ENCODE assay signal across 9 cellular contexts in genomic region chr15:35306361-35306981, GRCh38.
DNase-seq lines count a peak whose midpoint lies in the region; ATAC-seq, FAIRE-seq and TF ChIP-seq lines count a peak whose summit lies in the region.
"Had no signal": no experiment of that assay in that cellular context is flagged by ENCODE, and none has a peak within 500 bp of the region (broad histone marks: within the 10 kb centered on the region; RNA-seq: fewer than 3 reads in every experiment).

No MANE protein-coding gene starts in this region.

- peak overlapping the region; percentile 62 for H3K4me2 ChIP-seq in osteoblast (ENCODE audit: insufficient read depth, low read length)

- TF ChIP-seq CTCF in Peyer's patch (IDR thresholded peaks at IDR 0.05), result no peak
- TF ChIP-seq CTCF in foreskin keratinocyte (conservative IDR thresholded peaks at IDR 0.05), result no peak
- no peak for TF ChIP-seq CTCF in osteoblast (IDR thresholded peaks at IDR 0.05; ENCODE audit: extremely low read depth, low read depth, low read length)

- peak; percentile 100 for FAIRE-seq in G401.6 (lab: Jason Lieb, UNC)

- H3K9me3 ChIP-seq in Peyer's patch (no peaks in the 10 kb centered on the region), osteoblast (ENCODE audit: low read depth, low read length) (no peaks in the 10 kb centered on the region)

- no peaks in the 10 kb centered on the region for H3K36me3 ChIP-seq in Peyer's patch
- no peaks in the 10 kb centered on the region for H3K36me3 ChIP-seq in osteoblast (ENCODE audit: insufficient read depth, low read length)

- ATAC-seq in foreskin keratinocyte, result peak; percentile 97
- ATAC-seq in GM18519 (IDR thresholded peaks at IDR 0.05; ENCODE audit: low FRiP score, unreplicated experiment), result no peak
- ATAC-seq in HG02588 (IDR thresholded peaks at IDR 0.05; ENCODE audit: unreplicated experiment), result no peak

- H2AFZ ChIP-seq in osteoblast (ENCODE audit: low read length), result peak overlapping the region; percentile 1

- no peaks in the 10 kb centered on the region for H3K79me2 ChIP-seq in osteoblast (ENCODE audit: insufficient read depth, low read length)

- H3K27me3 ChIP-seq in Peyer's patch, result no peaks in the 10 kb centered on the region
- H3K27me3 ChIP-seq in foreskin keratinocyte, result no peaks in the 10 kb centered on the region
- no peaks in the 10 kb centered on the region for H3K27me3 ChIP-seq in osteoblast (ENCODE audit: insufficient read depth, low read length)

- H3K27ac ChIP-seq in Peyer's patch (peak overlapping the region in 3 of 4 donors; percentile 21 to 80 (median 73)), foreskin keratinocyte (peak overlapping the region; percentile 33), osteoblast (ENCODE audit: low read depth, low read length) (peak overlapping the region; percentile 65)
- H3K27ac ChIP-seq: VCaP had no signal

- H3K4me1 ChIP-seq in Peyer's patch (peaks cover 0 to 29% (median 0%) of the 10 kb centered on the region in 4 donors), foreskin keratinocyte (peaks cover 41% of the 10 kb centered on the region), osteoblast (ENCODE audit: insufficient read depth, low read length) (peaks cover 49% of the 10 kb centered on the region)

- no peaks in the 10 kb centered on the region for H4K20me1 ChIP-seq in osteoblast (ENCODE audit: insufficient read depth, low read length)

- no peak for TF ChIP-seq POLR2A in Peyer's patch (IDR thresholded peaks at IDR 0.05)

- DNase-seq in Peyer's patch (peak in 1 of 3 donors; percentile 58), foreskin keratinocyte (peak; percentile 70 to 88), osteoblast (ENCODE audit: insufficient read length, low spot score, missing footprints) (no peak), KG1 (lab: John Stamatoyannopoulos, UW) (no peak)
- no peak for DNase-seq in activated CD8-positive, alpha-beta memory T cell treated with anti-CD3 and anti-CD28 coated beads, Interleukin-2, amount 50 U/mL, for 4 hours

- no peak overlapping the region for H3K4me3 ChIP-seq in Peyer's patch
- peak overlapping the region; percentile 6 for H3K4me3 ChIP-seq in osteoblast (ENCODE audit: insufficient read depth, low read length)

Comparison
In these comparisons a context has a peak if more than half of its experiments do, and no peak if none do; other contexts are left out.
1. DNase-seq: peak in foreskin keratinocyte (2 of 2); none in osteoblast (single experiment), activated CD8-positive, alpha-beta memory T cell treated with anti-CD3 and anti-CD28 coated beads, Interleukin-2, amount 50 U/mL, for 4 hours (single experiment) and KG1 (single experiment).
2. Peak in every context shown above with its lines, with median percentiles within 50 percentile points of each other: H3K27ac ChIP-seq.